ENCODE assay signal across 9 cellular contexts in genomic region chr17:82338858-82339633, GRCh38. TPM values are rescaled to one million over a fixed set of nuclear protein-coding genes. Genes with fewer than 3 reads are reported as not detected.
DNase-seq lines count a peak whose midpoint lies in the region; ATAC-seq and TF ChIP-seq lines count a peak whose summit lies in the region.
"Had no signal": no experiment of that assay in that cellular context is flagged by ENCODE, and none has a peak within 500 bp of the region (broad histone marks: within the 10 kb centered on the region; RNA-seq: fewer than 3 reads in every experiment).

No MANE protein-coding gene starts in this region.

- 15% methylated on average over 17 to 20 of the region's 29 CpGs for WGBS in esophagus squamous epithelium, 2 donors
- WGBS in prostate gland, result 14% methylated on average over 29 of the region's 29 CpGs

- H3K9me3 ChIP-seq in PC-3 (ENCODE audit: low read length) (no peaks in the 10 kb centered on the region), esophagus squamous epithelium (no peaks in the 10 kb centered on the region), prostate gland (no peaks in the 10 kb centered on the region)

- POLR2A ChIA-PET in PC-3 (lab: Charles Lee; ENCODE audit: unreplicated experiment), result no interaction called here

- H3F3A ChIP-seq in PC-3 (ENCODE audit: low read length, unreplicated experiment), result peaks cover 3% of the 10 kb centered on the region

- peaks cover 10% of the 10 kb centered on the region for H3K79me2 ChIP-seq in PC-3 (ENCODE audit: low read length)

- ATAC-seq in PC-3, result peak; percentile 75
- ATAC-seq in HG03097 (IDR thresholded peaks at IDR 0.05; ENCODE audit: low FRiP score, unreplicated experiment), result no peak
- no peak for ATAC-seq in GM21737 (IDR thresholded peaks at IDR 0.05; ENCODE audit: unreplicated experiment)

- H2AFZ ChIP-seq in PC-3 (ENCODE audit: low read length), result peak overlapping the region; percentile 73

- H3K9ac ChIP-seq in PC-3 (ENCODE audit: low read length), result peak overlapping the region; percentile 12; the same call in 1 of the 2 replicates

- CTCF ChIA-PET in PC-3 (lab: Charles Lee), result no interaction called here

- no peaks in the 10 kb centered on the region for H3K27me3 ChIP-seq in PC-3 (ENCODE audit: low read length)
- H3K27me3 ChIP-seq in esophagus squamous epithelium, result peaks cover 0 to 37% (median 0%) of the 10 kb centered on the region in 4 donors
- H3K27me3 ChIP-seq in prostate gland (replicated peaks; ENCODE audit: insufficient read depth), result no peaks in the 10 kb centered on the region

- DNase-seq in EH (ENCODE audit: low read depth), result peak; percentile 82
- peak; percentile 89 for DNase-seq in PC-3
- no peak for DNase-seq in esophagus squamous epithelium (lab: John Stamatoyannopoulos, UW)
- DNase-seq in prostate gland (ENCODE audit: low spot score), result peak; percentile 75
- no peak for DNase-seq in stimulated activated naive CD4-positive, alpha-beta T cell treated with Interleukin-2 at 50 U/mL for 16 hours (lab: John Stamatoyannopoulos, UW)
- no peak for DNase-seq in activated CD4-positive, alpha-beta T cell treated with anti-CD3 and anti-CD28 coated beads for 1 hour

- H3K4me1 ChIP-seq in PC-3 (ENCODE audit: insufficient read depth, low read length) (peaks cover 31% of the 10 kb centered on the region), esophagus squamous epithelium (peaks cover 23 to 48% (median 39%) of the 10 kb centered on the region in 3 donors), prostate gland (replicated peaks) (peaks cover 23% of the 10 kb centered on the region)

- H3K4me3 ChIP-seq in PC-3 (ENCODE audit: low read length) (peak overlapping the region; percentile 54), esophagus squamous epithelium (peak overlapping the region; percentile 4 to 59 (median 34)), prostate gland (peak overlapping the region; percentile 5 to 16)
- H3K4me3 ChIP-seq: cardiac muscle cell had no signal

- H3K4me2 ChIP-seq in PC-3 (ENCODE audit: low read length), result peak overlapping the region; percentile 77

- TSS peak; percentile 33 for BruUV-seq in PC-3 (replicated peaks; lab: Mats Ljungman, UMichigan)

- no peaks in the 10 kb centered on the region for H3K36me3 ChIP-seq in PC-3 (ENCODE audit: low read depth, low read length)
- no peaks in the 10 kb centered on the region for H3K36me3 ChIP-seq in esophagus squamous epithelium
- no peaks in the 10 kb centered on the region for H3K36me3 ChIP-seq in prostate gland
- H3K36me3 ChIP-seq: cardiac muscle cell had no signal

- H3K27ac ChIP-seq in PC-3 (ENCODE audit: low read length) (peak overlapping the region; percentile 54), esophagus squamous epithelium (peak overlapping the region; percentile 59 to 81 (median 72)), prostate gland (peak overlapping the region; percentile 64 to 69)
- H3K27ac ChIP-seq: cardiac muscle cell had no signal

- intact Hi-C loops in PC-3 (cut with micrococcal nuclease) (no loop called here), esophagus squamous epithelium (cut with DNase I) (no loop called here), prostate gland (cut with DNase I) (no loop called here)

- no peak for TF ChIP-seq CTCF in PC-3 (conservative IDR thresholded peaks at IDR 0.05; ENCODE audit: low read depth, low read length)
- TF ChIP-seq CTCF in esophagus squamous epithelium (IDR thresholded peaks at IDR 0.05), result no peak
- no peak for TF ChIP-seq CTCF in prostate gland (IDR thresholded peaks at IDR 0.05)

- no peaks in the 10 kb centered on the region for H3K9me2 ChIP-seq in PC-3 (replicated peaks; ENCODE audit: low read length)

- TF ChIP-seq POLR2A in esophagus squamous epithelium (IDR thresholded peaks at IDR 0.05) (no peak), prostate gland (IDR thresholded peaks at IDR 0.05) (no peak)

- no peaks in the 10 kb centered on the region for H4K20me1 ChIP-seq in PC-3 (ENCODE audit: low read length)

RNA-seq across cellular contexts. Expression of gene SECTM1, which starts 5.5 kb away (rescaled TPM):
- 56.0 and 61.7 TPM in 2 replicates for total RNA-seq in PC-3 (2014; rRNA removed)
- 10 to 100 TPM in 1 of 4 donors, 1 to 10 TPM in 3; 4.3 to 19.5 (median 6.5) TPM for total RNA-seq in esophagus squamous epithelium
- 10 to 100 TPM in 1 of 2 donors, 1 to 10 TPM in 1; 9.0 to 12.5 TPM for total RNA-seq in prostate gland
- total RNA-seq: cardiac muscle cell had no signal

RNA-seq across cellular contexts. Expression of gene TEX19, which starts 20.0 kb away (rescaled TPM):
- total RNA-seq in PC-3 (2014; rRNA removed) (0.46 and 1.2 TPM in 2 replicates), esophagus squamous epithelium (not detected), prostate gland (10 to 100 TPM in 1 of 2 donors, not detected in 1; 10.6 TPM)

RNA-seq across cellular contexts. Expression of gene CD7, which starts 21.6 kb away (rescaled TPM):
- total RNA-seq in PC-3 (2014; rRNA removed), result 0.15 and 0.98 TPM in 2 replicates
- 1 to 10 TPM; 3.0 to 4.4 (median 4.1) TPM for total RNA-seq in esophagus squamous epithelium
- 1 to 10 TPM in 1 of 2 donors, not detected in 1; 2.8 TPM for total RNA-seq in prostate gland
- total RNA-seq: cardiac muscle cell had no signal

RNA-seq across cellular contexts. Expression of gene UTS2R, which starts 32.5 kb away (rescaled TPM):
- total RNA-seq in PC-3 (2014; rRNA removed), result not detected in 2 replicates
- not detected for total RNA-seq in esophagus squamous epithelium
- total RNA-seq in prostate gland, result not detected

Comparison
In these comparisons a context has a peak if more than half of its experiments do, and no peak if none do; other contexts are left out.
1. DNase-seq: peak in EH (single experiment), PC-3 (single experiment) and prostate gland (single experiment); none in esophagus squamous epithelium (single experiment), stimulated activated naive CD4-positive, alpha-beta T cell treated with Interleukin-2 at 50 U/mL for 16 hours (single experiment) and activated CD4-positive, alpha-beta T cell treated with anti-CD3 and anti-CD28 coated beads for 1 hour (single experiment).
2. Peak in every context shown above with its lines, with median percentiles within 50 percentile points of each other: H3K27ac ChIP-seq and H3K4me3 ChIP-seq.